23 cellular contexts compared by ENCODE assay signal in genomic region chr13:110128546-110128945, GRCh38.
DNase-seq lines count a peak whose midpoint lies in the region; ATAC-seq and TF ChIP-seq lines count a peak whose summit lies in the region.
"Had no signal": no experiment of that assay in that cellular context is flagged by ENCODE, and none has a peak within 500 bp of the region (broad histone marks: within the 10 kb centered on the region; RNA-seq: fewer than 3 reads in every experiment).

No MANE protein-coding gene starts in this region.

- no peaks in the 10 kb centered on the region for H3K79me2 ChIP-seq in GM23248 (ENCODE audit: insufficient read depth)
- H3K79me2 ChIP-seq in parathyroid adenoma = no peaks in the 10 kb centered on the region

- H3K9me3 ChIP-seq in GM23248 (ENCODE audit: low read depth) = no peaks in the 10 kb centered on the region
- H3K9me3 ChIP-seq in parathyroid adenoma (ENCODE audit: control insufficient read depth, low read length) = no peaks in the 10 kb centered on the region
- no peaks in the 10 kb centered on the region for H3K9me3 ChIP-seq in Peyer's patch
- H3K9me3 ChIP-seq: neutrophil, stomach had no signal

- WGBS in GM23248 (ENCODE audit: low coverage in 1 of 2, low lambda C conversion rate in 2 of 2, missing lambda C conversion rate in 2 of 2), 2 experiments = 90 to 91% methylated on average over 8 of the region's 8 CpGs

- H3K27me3 Mint-ChIP-seq in chondrocyte (ENCODE audit: low read depth) = no peaks in the 10 kb centered on the region

- in situ Hi-C loops in GM23248 (cut with MboI) = no loop called here

- H3K36me3 ChIP-seq in GM23248 (ENCODE audit: low read depth) = no peaks in the 10 kb centered on the region
- no peaks in the 10 kb centered on the region for H3K36me3 ChIP-seq in parathyroid adenoma (ENCODE audit: control insufficient read depth, insufficient read depth, low read length)
- H3K36me3 ChIP-seq in Peyer's patch = no peaks in the 10 kb centered on the region
- H3K36me3 ChIP-seq: neutrophil, stomach had no signal

- H3K4me3 Mint-ChIP-seq in chondrocyte (ENCODE audit: unreplicated experiment) = no peak overlapping the region
- H3K4me3 Mint-ChIP-seq: CD8-positive, alpha-beta memory T cell; dendritic cell treated with granulocyte-macrophage colony-stimulating factor and Interleukin-4, amounts not matched to agents 40 ng/mL and 50 ng/mL, for 4 days; type B pancreatic cell; WTC11 had no signal

- H3K4me1 ChIP-seq in GM23248 (ENCODE audit: insufficient read depth) = peaks cover 32% of the 10 kb centered on the region
- H3K4me1 ChIP-seq in parathyroid adenoma = no peaks in the 10 kb centered on the region
- peaks cover 0 to 8% (median 0%) of the 10 kb centered on the region in 4 donors for H3K4me1 ChIP-seq in Peyer's patch

- H2AFZ ChIP-seq in GM23248 = no peak overlapping the region
- H2AFZ ChIP-seq in parathyroid adenoma = no peak overlapping the region

- intact Hi-C loops in left colon (cut with DNase I, micrococcal nuclease) = no loop called here

- H3K27ac Mint-ChIP-seq in chondrocyte (ENCODE audit: unreplicated experiment) = peak overlapping the region; percentile 37
- H3K27ac Mint-ChIP-seq: CD8-positive, alpha-beta memory T cell; dendritic cell treated with granulocyte-macrophage colony-stimulating factor and Interleukin-4, amounts not matched to agents 40 ng/mL and 50 ng/mL, for 4 days; type B pancreatic cell; WTC11 had no signal

- TF ChIP-seq POLR2A in Peyer's patch (IDR thresholded peaks at IDR 0.05) = no peak

- peaks cover 62% of the 10 kb centered on the region for H3K4me1 Mint-ChIP-seq in chondrocyte (ENCODE audit: low read depth)
- H3K4me1 Mint-ChIP-seq: CD8-positive, alpha-beta memory T cell had no signal

- no peak overlapping the region for H3K27ac ChIP-seq in GM23248
- peak overlapping the region; percentile 59 for H3K27ac ChIP-seq in parathyroid adenoma
- H3K27ac ChIP-seq in Peyer's patch = no peak overlapping the region
- H3K27ac ChIP-seq: neutrophil, stomach had no signal

- TF ChIP-seq CTCF in chondrocyte (IDR thresholded peaks at IDR 0.05) (no peak), parathyroid adenoma (IDR thresholded peaks at IDR 0.05) (no peak), Peyer's patch (IDR thresholded peaks at IDR 0.05) (no peak)

- DNase-seq in GM23248 (no peak), MV-4-11 (lab: John Stamatoyannopoulos, UW) (peak; percentile 9), chondrocyte (ENCODE audit: low spot score) (no peak), Peyer's patch (no peak), left colon (no peak), NCI-H2227 (lab: John Stamatoyannopoulos, UW; ENCODE audit: unreplicated experiment) (no peak)
- DNase-seq: activated CD4-positive, alpha-beta T cell treated with anti-CD3 and anti-CD28 coated beads, Interleukin-2, amount 50 U/mL, for 48 hours; activated effector memory CD4-positive, alpha-beta T cell treated with anti-CD3 and anti-CD28 coated beads, Interleukin-2, amount 50 U/mL, for 16 hours; activated T-cell treated with anti-CD3 and anti-CD28 coated beads for 4 hours; CD8-positive, alpha-beta memory T cell; hippocampal formation; KG1; NCI-H1092; NCI-H2029 treated with DMSO at 0.1 percent for 48 hours; NCI-H446 treated with DMSO at 0.1 percent for 48 hours; stomach had no signal

- no peak for ATAC-seq in left colon
- ATAC-seq in GM19467 (IDR thresholded peaks at IDR 0.05; ENCODE audit: unreplicated experiment) = no peak
- ATAC-seq: WTC11 had no signal

- H3K4me2 ChIP-seq in GM23248 (ENCODE audit: unreplicated experiment) (peak overlapping the region; percentile 32), parathyroid adenoma (ENCODE audit: low read length) (no peak overlapping the region)

- H3K4me3 ChIP-seq in GM23248 = no peak overlapping the region
- H3K4me3 ChIP-seq in parathyroid adenoma (ENCODE audit: low read depth, low read length) = no peak overlapping the region
- no peak overlapping the region for H3K4me3 ChIP-seq in Peyer's patch
- H3K4me3 ChIP-seq: lung, stomach had no signal

- H4K20me1 ChIP-seq in GM23248 (ENCODE audit: insufficient read depth) = no peaks in the 10 kb centered on the region

- no peaks in the 10 kb centered on the region for H3K9me3 Mint-ChIP-seq in chondrocyte (ENCODE audit: low read depth)
- H3K9me3 Mint-ChIP-seq: CD8-positive, alpha-beta memory T cell; dendritic cell treated with granulocyte-macrophage colony-stimulating factor and Interleukin-4, amounts not matched to agents 40 ng/mL and 50 ng/mL, for 4 days; type B pancreatic cell had no signal

- H3F3A ChIP-seq in GM23248 (ENCODE audit: insufficient read depth) = peaks cover 25% of the 10 kb centered on the region

- H3K36me3 Mint-ChIP-seq in chondrocyte (ENCODE audit: low read depth) = peaks cover 2% of the 10 kb centered on the region
- H3K36me3 Mint-ChIP-seq: CD8-positive, alpha-beta memory T cell; type B pancreatic cell; WTC11 had no signal

- no peaks in the 10 kb centered on the region for H3K9me2 ChIP-seq in GM23248 (ENCODE audit: insufficient read depth)

- H3K27me3 ChIP-seq in GM23248 (replicated peaks; ENCODE audit: insufficient read depth) = no peaks in the 10 kb centered on the region
- no peaks in the 10 kb centered on the region for H3K27me3 ChIP-seq in parathyroid adenoma (ENCODE audit: control insufficient read depth, insufficient read depth, low read length)
- H3K27me3 ChIP-seq in Peyer's patch = no peaks in the 10 kb centered on the region

- no peak overlapping the region for H3K9ac ChIP-seq in GM23248
- no peak overlapping the region for H3K9ac ChIP-seq in parathyroid adenoma
